In genomic region chr2:42195559-42195958, GRCh38 we compare ENCODE assay signal across 13 cellular contexts. TPM values are rescaled to one million over a fixed set of nuclear protein-coding genes. Genes with fewer than 3 reads are reported as not detected.
DNase-seq lines count a peak whose midpoint lies in the region; ATAC-seq and TF ChIP-seq lines count a peak whose summit lies in the region.
"Had no signal": no experiment of that assay in that cellular context is flagged by ENCODE, and none has a peak within 500 bp of the region (broad histone marks: within the 10 kb centered on the region; RNA-seq: fewer than 3 reads in every experiment).

No MANE protein-coding gene starts in this region.

- H3K27ac ChIP-seq in GM23248 (no peak overlapping the region), VCaP (peak overlapping the region; percentile 9; the same call in 1 of the 2 replicates), foreskin keratinocyte (no peak overlapping the region)
- H3K27ac ChIP-seq: C4-2B had no signal

- H3K9me3 ChIP-seq in GM23248 (ENCODE audit: low read depth) = no peaks in the 10 kb centered on the region
- no peaks in the 10 kb centered on the region; the same call in 1 of the 2 replicates for H3K9me3 ChIP-seq in MG63

- H3K4me3 ChIP-seq in GM23248 = no peak overlapping the region
- no peak overlapping the region for H3K4me3 ChIP-seq in MG63

- peak; percentile 69 for ATAC-seq in foreskin keratinocyte

- no peak overlapping the region for H2AFZ ChIP-seq in GM23248

- H4K20me1 ChIP-seq in GM23248 (ENCODE audit: insufficient read depth) = no peaks in the 10 kb centered on the region; the same call in 1 of the 2 replicates

- H3K79me2 ChIP-seq in GM23248 (ENCODE audit: insufficient read depth) = peaks cover 86% of the 10 kb centered on the region

- no peak overlapping the region for H3K9ac ChIP-seq in GM23248

- in situ Hi-C loops in GM23248 (cut with MboI) = loop anchor here (10.0 kb wide), 1 partner anchor 101 kb away; no protein-coding TSS in a partner anchor

- H3F3A ChIP-seq in GM23248 (ENCODE audit: insufficient read depth) = peaks cover 4% of the 10 kb centered on the region; the same call in 1 of the 2 replicates

- TF ChIP-seq CTCF in VCaP (conservative IDR thresholded peaks at IDR 0.05) = no peak
- no peak for TF ChIP-seq CTCF in foreskin keratinocyte (conservative IDR thresholded peaks at IDR 0.05)

- H3K27me3 ChIP-seq in GM23248 (replicated peaks; ENCODE audit: insufficient read depth) (no peaks in the 10 kb centered on the region), foreskin keratinocyte (no peaks in the 10 kb centered on the region), MG63 (no peaks in the 10 kb centered on the region)

- no peaks in the 10 kb centered on the region for H3K36me3 ChIP-seq in GM23248 (ENCODE audit: low read depth)
- no peaks in the 10 kb centered on the region; the same call in 1 of the 2 replicates for H3K36me3 ChIP-seq in MG63

- H3K4me1 ChIP-seq in GM23248 (ENCODE audit: insufficient read depth) (peaks cover 34% of the 10 kb centered on the region), foreskin keratinocyte (no peaks in the 10 kb centered on the region)

- no peaks in the 10 kb centered on the region for H3K9me2 ChIP-seq in GM23248 (ENCODE audit: insufficient read depth)

- peak overlapping the region; percentile 56 for H3K4me2 ChIP-seq in GM23248 (ENCODE audit: unreplicated experiment)

- peak; percentile 21 for DNase-seq in A172 (ENCODE audit: low spot score)
- peak; percentile 80 for DNase-seq in GM23248
- DNase-seq in foreskin keratinocyte = peak; percentile 16 to 44
- no peak for DNase-seq in Kasumi-1 (lab: John Stamatoyannopoulos, UW)
- DNase-seq in NCI-H2227 treated with DMSO at 0.1 percent for 48 hours (lab: John Stamatoyannopoulos, UW) = no peak
- DNase-seq in MG63 = no peak
- DNase-seq in Ammon's horn (ENCODE audit: low spot score) = no peak
- DNase-seq: activated CD4-positive, alpha-beta T cell treated with anti-CD3 and anti-CD28 coated beads for 1 hour; NCI-H2081 treated with DMSO at 0.1 percent for 48 hours; Right ventricle myocardium superior; stimulated activated CD4-positive, alpha-beta T cell treated with anti-CD3 and anti-CD28 coated beads, Interleukin-12 subunit alpha, Interleukin-12 subunit beta, amount 100 ng/mL, for 4 hours had no signal

RNA-seq across cellular contexts. Expression of gene EML4, which starts 26.4 kb away (rescaled TPM):
- total RNA-seq in A172 (2014; rRNA removed; shearing (Covaris generic)) = 32.1 and 42.6 TPM in 2 replicates
- total RNA-seq in GM23248 (2014; rRNA removed; shearing (Covaris generic)) = 19.3 and 21.8 TPM in 2 replicates
- polyA plus RNA-seq in GM23248 (2016; fragmentation: Nextera tagmentation; extraction: Ambion mirVana) = 21.0 and 21.7 TPM in 2 replicates
- 32.9 and 35.4 TPM in 2 replicates for total RNA-seq in foreskin keratinocyte
- 8.6 and 9.8 TPM in 2 replicates for polyA plus RNA-seq in foreskin keratinocyte
- total RNA-seq in MG63 (2014; rRNA removed; shearing (Covaris generic); ENCODE audit: low replicate concordance) = 18.5 and 19.5 TPM in 2 replicates

Comparison
In these comparisons a context has a peak if more than half of its experiments do, and no peak if none do; other contexts are left out.
1. DNase-seq: peak in A172 (single experiment), GM23248 (single experiment) and foreskin keratinocyte (2 of 2); none in Kasumi-1 (0 of 2), NCI-H2227 treated with DMSO at 0.1 percent for 48 hours (single experiment), MG63 (single experiment) and Ammon's horn (single experiment).